Comparison of ENCODE assay signal across 1 cellular context in genomic region chr1:26993237-26994019, GRCh38.
A peak's percentile ranks its signal among the peaks of the same experiment; 100 is the strongest.
TF ChIP-seq lines count a peak whose summit lies in the region.

TRNP1 (plus strand) TSS chr1:26993692; CDS start chr1:26993787, 95 bp downstream.

TF ChIP-seq in HepG2, 621 proteins besides CTCF, POLR2A, EP300 and RAD21 (continued from another document and continues in another):
- no peak; the same call in 1 of the 2 replicates for TF ChIP-seq ZNF577 (CRISPR knock-in tag; IDR thresholded peaks at IDR 0.05; ENCODE audit: borderline replicate concordance, low read depth)
- no peak for TF ChIP-seq ZNF781 (CRISPR knock-in tag; IDR thresholded peaks at IDR 0.05; ENCODE audit: borderline replicate concordance, not compliant biosample characterization)
- no peak for TF ChIP-seq FOXJ3 (CRISPR knock-in tag; IDR thresholded peaks at IDR 0.05; ENCODE audit: borderline replicate concordance)
- TF ChIP-seq HDAC1 (CRISPR knock-in tag; IDR thresholded peaks at IDR 0.05): peak; percentile 91
- TF ChIP-seq PBX3 (CRISPR knock-in tag; IDR thresholded peaks at IDR 0.05; ENCODE audit: borderline replicate concordance): peak; percentile 49; the same call in 1 of the 2 replicates
- no peak for TF ChIP-seq ZNF335 (CRISPR knock-in tag; IDR thresholded peaks at IDR 0.05)
- no peak; the same call in 1 of the 2 replicates for TF ChIP-seq ZNF777 (CRISPR knock-in tag; IDR thresholded peaks at IDR 0.05)
- TF ChIP-seq MLX (CRISPR knock-in tag; IDR thresholded peaks at IDR 0.05): peak; percentile 39; the same call in 1 of the 2 replicates
- TF ChIP-seq ZKSCAN8 (CRISPR knock-in tag; IDR thresholded peaks at IDR 0.05; ENCODE audit: borderline replicate concordance): no peak; the same call in 1 of the 2 replicates
- TF ChIP-seq TARDBP (CRISPR knock-in tag; IDR thresholded peaks at IDR 0.05): peak; percentile 58
- TF ChIP-seq ZNF652 (CRISPR knock-in tag; IDR thresholded peaks at IDR 0.05; ENCODE audit: borderline replicate concordance, low read depth): no peak
- no peak for TF ChIP-seq ATAD3A (CRISPR knock-in tag; IDR thresholded peaks at IDR 0.05)
- no peak for TF ChIP-seq ZNF24 (IDR thresholded peaks at IDR 0.05)
- peak; percentile 85 for TF ChIP-seq SAP130 (CRISPR knock-in tag; IDR thresholded peaks at IDR 0.05; ENCODE audit: low read depth)
- no peak for TF ChIP-seq GPBP1L1 (CRISPR knock-in tag; IDR thresholded peaks at IDR 0.05)
- TF ChIP-seq MAFF (IDR thresholded peaks at IDR 0.05; ENCODE audit: low read depth, low read length): no peak
- TF ChIP-seq THAP8 (CRISPR knock-in tag; IDR thresholded peaks at IDR 0.05; ENCODE audit: borderline replicate concordance): 0 out of 2 replicates have a peak, but pooled peaks have one; percentile 52
- no peak for TF ChIP-seq CEBPB (IDR thresholded peaks at IDR 0.05; ENCODE audit: borderline replicate concordance, low read depth, low read length)
- peak; percentile 50; the same call in 1 of the 2 replicates for TF ChIP-seq ZNF333 (CRISPR knock-in tag; IDR thresholded peaks at IDR 0.05; ENCODE audit: borderline replicate concordance)
- peak; percentile 91 for TF ChIP-seq THRA (CRISPR knock-in tag; IDR thresholded peaks at IDR 0.05; ENCODE audit: borderline replicate concordance)
- TF ChIP-seq ZNF616 (CRISPR knock-in tag; IDR thresholded peaks at IDR 0.05; ENCODE audit: low read depth): peak; percentile 87; the same call in 1 of the 2 replicates
- peak; percentile 58; the same call in 1 of the 2 replicates for TF ChIP-seq NKX3-1 (CRISPR knock-in tag; IDR thresholded peaks at IDR 0.05)
- no peak for TF ChIP-seq ZNF703 (CRISPR knock-in tag; IDR thresholded peaks at IDR 0.05; ENCODE audit: borderline replicate concordance)
- TF ChIP-seq NFAT5 (CRISPR knock-in tag; IDR thresholded peaks at IDR 0.05): 0 out of 2 replicates have a peak, but pooled peaks have one; percentile 54
- no peak for TF ChIP-seq SP1 (IDR thresholded peaks at IDR 0.05)
- TF ChIP-seq SP1 (CRISPR knock-in tag; IDR thresholded peaks at IDR 0.05): peak; percentile 76
- no peak for TF ChIP-seq ZNF597 (CRISPR knock-in tag; IDR thresholded peaks at IDR 0.05)
- TF ChIP-seq CEBPG (CRISPR knock-in tag; IDR thresholded peaks at IDR 0.05): peak; percentile 39; the same call in 1 of the 2 replicates
- TF ChIP-seq FOXK1 (CRISPR knock-in tag; IDR thresholded peaks at IDR 0.05; ENCODE audit: borderline replicate concordance, low read depth): peak; percentile 69; the same call in 1 of the 2 replicates
- TF ChIP-seq JUNB (CRISPR knock-in tag; IDR thresholded peaks at IDR 0.05; ENCODE audit: borderline replicate concordance): no peak; the same call in 1 of the 2 replicates
- peak; percentile 83 for TF ChIP-seq SPEN (CRISPR knock-in tag; IDR thresholded peaks at IDR 0.05; ENCODE audit: low read depth)
- TF ChIP-seq IRF9 (CRISPR knock-in tag; IDR thresholded peaks at IDR 0.05; ENCODE audit: borderline replicate concordance): peak; percentile 65; the same call in 1 of the 2 replicates
- no peak for TF ChIP-seq ZFAT (CRISPR knock-in tag; conservative IDR thresholded peaks at IDR 0.05)
- peak; percentile 87 for TF ChIP-seq BORCS8-MEF2B (CRISPR knock-in tag; IDR thresholded peaks at IDR 0.05)
- TF ChIP-seq ZNF451 (CRISPR knock-in tag; IDR thresholded peaks at IDR 0.05): no peak
- peak; percentile 84 for TF ChIP-seq MEIS2 (CRISPR knock-in tag; IDR thresholded peaks at IDR 0.05)
- no peak for TF ChIP-seq DZIP1 (CRISPR knock-in tag; IDR thresholded peaks at IDR 0.05)
- TF ChIP-seq MAZ (IDR thresholded peaks at IDR 0.05; ENCODE audit: borderline replicate concordance, low read depth, low read length): peak; percentile 98
- TF ChIP-seq MAZ (CRISPR knock-in tag; IDR thresholded peaks at IDR 0.05; ENCODE audit: low read depth): peak; percentile 98
- TF ChIP-seq CSRNP2 (CRISPR knock-in tag; conservative IDR thresholded peaks at IDR 0.05; ENCODE audit: low read depth): no peak; the same call in 1 of the 2 replicates
- no peak for TF ChIP-seq DDIT3 (CRISPR knock-in tag; IDR thresholded peaks at IDR 0.05)
- TF ChIP-seq SMAD1 (CRISPR knock-in tag; IDR thresholded peaks at IDR 0.05; ENCODE audit: borderline replicate concordance, low read depth): 0 out of 2 replicates have a peak, but pooled peaks have one; percentile 72
